1 cellular context compared by ENCODE assay signal in the genomic region with DNA sequence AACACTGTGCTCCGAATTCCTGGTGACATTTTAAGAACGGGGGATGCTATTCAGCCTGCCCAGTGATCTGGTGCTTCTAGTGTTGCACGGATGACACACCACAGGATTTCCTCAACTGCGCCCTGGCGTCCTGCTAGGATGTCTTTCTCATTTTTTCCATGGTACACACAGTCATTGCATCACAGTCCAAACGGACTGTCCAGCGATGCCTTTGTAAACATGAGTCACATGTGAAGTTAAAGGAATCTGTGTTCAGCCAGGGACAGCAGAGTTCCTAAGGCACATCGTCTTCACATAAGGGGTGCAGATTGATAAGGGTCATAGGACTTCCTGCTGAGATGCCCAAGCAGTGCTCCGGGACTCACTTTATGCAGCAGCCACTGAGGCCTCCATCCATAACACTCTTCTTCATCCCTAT.
TF ChIP-seq lines count a peak whose summit lies in the region.

No MANE protein-coding gene starts in this region.

TF ChIP-seq in HepG2, 621 proteins besides CTCF, POLR2A, EP300 and RAD21 (continued from another document and continues in another):
- TF ChIP-seq, protein P1, sequence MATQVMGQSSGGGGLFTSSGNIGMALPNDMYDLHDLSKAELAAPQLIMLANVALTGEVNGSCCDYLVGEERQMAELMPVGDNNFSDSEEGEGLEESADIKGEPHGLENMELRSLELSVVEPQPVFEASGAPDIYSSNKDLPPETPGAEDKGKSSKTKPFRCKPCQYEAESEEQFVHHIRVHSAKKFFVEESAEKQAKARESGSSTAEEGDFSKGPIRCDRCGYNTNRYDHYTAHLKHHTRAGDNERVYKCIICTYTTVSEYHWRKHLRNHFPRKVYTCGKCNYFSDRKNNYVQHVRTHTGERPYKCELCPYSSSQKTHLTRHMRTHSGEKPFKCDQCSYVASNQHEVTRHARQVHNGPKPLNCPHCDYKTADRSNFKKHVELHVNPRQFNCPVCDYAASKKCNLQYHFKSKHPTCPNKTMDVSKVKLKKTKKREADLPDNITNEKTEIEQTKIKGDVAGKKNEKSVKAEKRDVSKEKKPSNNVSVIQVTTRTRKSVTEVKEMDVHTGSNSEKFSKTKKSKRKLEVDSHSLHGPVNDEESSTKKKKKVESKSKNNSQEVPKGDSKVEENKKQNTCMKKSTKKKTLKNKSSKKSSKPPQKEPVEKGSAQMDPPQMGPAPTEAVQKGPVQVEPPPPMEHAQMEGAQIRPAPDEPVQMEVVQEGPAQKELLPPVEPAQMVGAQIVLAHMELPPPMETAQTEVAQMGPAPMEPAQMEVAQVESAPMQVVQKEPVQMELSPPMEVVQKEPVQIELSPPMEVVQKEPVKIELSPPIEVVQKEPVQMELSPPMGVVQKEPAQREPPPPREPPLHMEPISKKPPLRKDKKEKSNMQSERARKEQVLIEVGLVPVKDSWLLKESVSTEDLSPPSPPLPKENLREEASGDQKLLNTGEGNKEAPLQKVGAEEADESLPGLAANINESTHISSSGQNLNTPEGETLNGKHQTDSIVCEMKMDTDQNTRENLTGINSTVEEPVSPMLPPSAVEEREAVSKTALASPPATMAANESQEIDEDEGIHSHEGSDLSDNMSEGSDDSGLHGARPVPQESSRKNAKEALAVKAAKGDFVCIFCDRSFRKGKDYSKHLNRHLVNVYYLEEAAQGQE (IDR thresholded peaks at IDR 0.05; ENCODE audit: borderline replicate concordance in 1 of 2, low read depth in 1 of 2, low read length in 2 of 2) = peak in 1 of 2 experiments; percentile 48; a peak in 1 of 4 replicates
- peak; percentile 59 for TF ChIP-seq XRCC5 (optimal IDR thresholded peaks at IDR 0.05; ENCODE audit: low read length)
- TF ChIP-seq, protein P2, sequence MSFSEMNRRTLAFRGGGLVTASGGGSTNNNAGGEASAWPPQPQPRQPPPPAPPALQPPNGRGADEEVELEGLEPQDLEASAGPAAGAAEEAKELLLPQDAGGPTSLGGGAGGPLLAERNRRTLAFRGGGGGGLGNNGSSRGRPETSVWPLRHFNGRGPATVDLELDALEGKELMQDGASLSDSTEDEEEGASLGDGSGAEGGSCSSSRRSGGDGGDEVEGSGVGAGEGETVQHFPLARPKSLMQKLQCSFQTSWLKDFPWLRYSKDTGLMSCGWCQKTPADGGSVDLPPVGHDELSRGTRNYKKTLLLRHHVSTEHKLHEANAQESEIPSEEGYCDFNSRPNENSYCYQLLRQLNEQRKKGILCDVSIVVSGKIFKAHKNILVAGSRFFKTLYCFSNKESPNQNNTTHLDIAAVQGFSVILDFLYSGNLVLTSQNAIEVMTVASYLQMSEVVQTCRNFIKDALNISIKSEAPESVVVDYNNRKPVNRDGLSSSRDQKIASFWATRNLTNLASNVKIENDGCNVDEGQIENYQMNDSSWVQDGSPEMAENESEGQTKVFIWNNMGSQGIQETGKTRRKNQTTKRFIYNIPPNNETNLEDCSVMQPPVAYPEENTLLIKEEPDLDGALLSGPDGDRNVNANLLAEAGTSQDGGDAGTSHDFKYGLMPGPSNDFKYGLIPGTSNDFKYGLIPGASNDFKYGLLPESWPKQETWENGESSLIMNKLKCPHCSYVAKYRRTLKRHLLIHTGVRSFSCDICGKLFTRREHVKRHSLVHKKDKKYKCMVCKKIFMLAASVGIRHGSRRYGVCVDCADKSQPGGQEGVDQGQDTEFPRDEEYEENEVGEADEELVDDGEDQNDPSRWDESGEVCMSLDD (CRISPR knock-in tag; IDR thresholded peaks at IDR 0.05; ENCODE audit: borderline replicate concordance) = no peak
- TF ChIP-seq ZNF460 (CRISPR knock-in tag; IDR thresholded peaks at IDR 0.05; ENCODE audit: borderline replicate concordance) = no peak; the same call in 1 of the 2 replicates
- no peak for TF ChIP-seq ZEB1 (IDR thresholded peaks at IDR 0.05; ENCODE audit: insufficient replicate concordance, low read depth)
- TF ChIP-seq SMYD3 (CRISPR knock-in tag; IDR thresholded peaks at IDR 0.05) = no peak
- no peak for TF ChIP-seq SRSF4 (IDR thresholded peaks at IDR 0.05; ENCODE audit: low read depth, low read length, poor library complexity, severe bottlenecking)
- TF ChIP-seq, protein P3, sequence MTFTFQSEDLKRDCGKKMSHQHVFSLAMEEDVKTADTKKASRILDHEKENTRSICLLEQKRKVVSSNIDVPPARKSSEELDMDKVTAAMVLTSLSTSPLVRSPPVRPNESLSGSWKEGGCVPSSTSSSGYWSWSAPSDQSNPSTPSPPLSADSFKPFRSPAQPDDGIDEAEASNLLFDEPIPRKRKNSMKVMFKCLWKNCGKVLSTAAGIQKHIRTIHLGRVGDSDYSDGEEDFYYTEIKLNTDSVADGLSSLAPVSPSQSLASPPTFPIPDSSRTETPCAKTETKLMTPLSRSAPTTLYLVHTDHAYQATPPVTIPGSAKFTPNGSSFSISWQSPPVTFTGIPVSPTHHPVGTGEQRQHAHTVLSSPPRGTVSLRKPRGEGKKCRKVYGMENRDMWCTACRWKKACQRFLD (CRISPR knock-in tag; IDR thresholded peaks at IDR 0.05; ENCODE audit: borderline replicate concordance) = no peak
- no peak for TF ChIP-seq ZNF616 (CRISPR knock-in tag; IDR thresholded peaks at IDR 0.05; ENCODE audit: low read depth)
- no peak for TF ChIP-seq ZNF562 (CRISPR knock-in tag; IDR thresholded peaks at IDR 0.05; ENCODE audit: borderline replicate concordance)
- no peak for TF ChIP-seq NFYB (CRISPR knock-in tag; IDR thresholded peaks at IDR 0.05)
- TF ChIP-seq SP4 (CRISPR knock-in tag; IDR thresholded peaks at IDR 0.05) = no peak
- peak; percentile 65; the same call in 1 of the 2 replicates for TF ChIP-seq ZNF292 (CRISPR knock-in tag; IDR thresholded peaks at IDR 0.05; ENCODE audit: borderline replicate concordance, low read depth)
- peak; percentile 73; the same call in 1 of the 2 replicates for TF ChIP-seq ZNF761 (CRISPR knock-in tag; conservative IDR thresholded peaks at IDR 0.05)
- TF ChIP-seq ZNF496 (CRISPR knock-in tag; IDR thresholded peaks at IDR 0.05; ENCODE audit: insufficient replicate concordance) = no peak
- no peak for TF ChIP-seq ZNF569 (CRISPR knock-in tag; IDR thresholded peaks at IDR 0.05; ENCODE audit: borderline replicate concordance)
- no peak; the same call in 1 of the 2 replicates for TF ChIP-seq ZBTB7B (CRISPR knock-in tag; IDR thresholded peaks at IDR 0.05)
- TF ChIP-seq, protein P4, sequence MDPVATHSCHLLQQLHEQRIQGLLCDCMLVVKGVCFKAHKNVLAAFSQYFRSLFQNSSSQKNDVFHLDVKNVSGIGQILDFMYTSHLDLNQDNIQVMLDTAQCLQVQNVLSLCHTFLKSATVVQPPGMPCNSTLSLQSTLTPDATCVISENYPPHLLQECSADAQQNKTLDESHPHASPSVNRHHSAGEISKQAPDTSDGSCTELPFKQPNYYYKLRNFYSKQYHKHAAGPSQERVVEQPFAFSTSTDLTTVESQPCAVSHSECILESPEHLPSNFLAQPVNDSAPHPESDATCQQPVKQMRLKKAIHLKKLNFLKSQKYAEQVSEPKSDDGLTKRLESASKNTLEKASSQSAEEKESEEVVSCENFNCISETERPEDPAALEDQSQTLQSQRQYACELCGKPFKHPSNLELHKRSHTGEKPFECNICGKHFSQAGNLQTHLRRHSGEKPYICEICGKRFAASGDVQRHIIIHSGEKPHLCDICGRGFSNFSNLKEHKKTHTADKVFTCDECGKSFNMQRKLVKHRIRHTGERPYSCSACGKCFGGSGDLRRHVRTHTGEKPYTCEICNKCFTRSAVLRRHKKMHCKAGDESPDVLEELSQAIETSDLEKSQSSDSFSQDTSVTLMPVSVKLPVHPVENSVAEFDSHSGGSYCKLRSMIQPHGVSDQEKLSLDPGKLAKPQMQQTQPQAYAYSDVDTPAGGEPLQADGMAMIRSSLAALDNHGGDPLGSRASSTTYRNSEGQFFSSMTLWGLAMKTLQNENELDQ (CRISPR knock-in tag; IDR thresholded peaks at IDR 0.05; ENCODE audit: borderline replicate concordance) = 0 out of 2 replicates have a peak, but pooled peaks have one; percentile 25
- TF ChIP-seq ZNF34 (CRISPR knock-in tag; IDR thresholded peaks at IDR 0.05; ENCODE audit: borderline replicate concordance) = no peak
- peak; percentile 68 for TF ChIP-seq NCOA2 (CRISPR knock-in tag; IDR thresholded peaks at IDR 0.05)
- TF ChIP-seq ZNF782 (CRISPR knock-in tag; IDR thresholded peaks at IDR 0.05; ENCODE audit: borderline replicate concordance) = no peak
- peak; percentile 62; the same call in 1 of the 2 replicates for TF ChIP-seq NR2C2 (CRISPR knock-in tag; IDR thresholded peaks at IDR 0.05; ENCODE audit: borderline replicate concordance)
- TF ChIP-seq, protein P5, sequence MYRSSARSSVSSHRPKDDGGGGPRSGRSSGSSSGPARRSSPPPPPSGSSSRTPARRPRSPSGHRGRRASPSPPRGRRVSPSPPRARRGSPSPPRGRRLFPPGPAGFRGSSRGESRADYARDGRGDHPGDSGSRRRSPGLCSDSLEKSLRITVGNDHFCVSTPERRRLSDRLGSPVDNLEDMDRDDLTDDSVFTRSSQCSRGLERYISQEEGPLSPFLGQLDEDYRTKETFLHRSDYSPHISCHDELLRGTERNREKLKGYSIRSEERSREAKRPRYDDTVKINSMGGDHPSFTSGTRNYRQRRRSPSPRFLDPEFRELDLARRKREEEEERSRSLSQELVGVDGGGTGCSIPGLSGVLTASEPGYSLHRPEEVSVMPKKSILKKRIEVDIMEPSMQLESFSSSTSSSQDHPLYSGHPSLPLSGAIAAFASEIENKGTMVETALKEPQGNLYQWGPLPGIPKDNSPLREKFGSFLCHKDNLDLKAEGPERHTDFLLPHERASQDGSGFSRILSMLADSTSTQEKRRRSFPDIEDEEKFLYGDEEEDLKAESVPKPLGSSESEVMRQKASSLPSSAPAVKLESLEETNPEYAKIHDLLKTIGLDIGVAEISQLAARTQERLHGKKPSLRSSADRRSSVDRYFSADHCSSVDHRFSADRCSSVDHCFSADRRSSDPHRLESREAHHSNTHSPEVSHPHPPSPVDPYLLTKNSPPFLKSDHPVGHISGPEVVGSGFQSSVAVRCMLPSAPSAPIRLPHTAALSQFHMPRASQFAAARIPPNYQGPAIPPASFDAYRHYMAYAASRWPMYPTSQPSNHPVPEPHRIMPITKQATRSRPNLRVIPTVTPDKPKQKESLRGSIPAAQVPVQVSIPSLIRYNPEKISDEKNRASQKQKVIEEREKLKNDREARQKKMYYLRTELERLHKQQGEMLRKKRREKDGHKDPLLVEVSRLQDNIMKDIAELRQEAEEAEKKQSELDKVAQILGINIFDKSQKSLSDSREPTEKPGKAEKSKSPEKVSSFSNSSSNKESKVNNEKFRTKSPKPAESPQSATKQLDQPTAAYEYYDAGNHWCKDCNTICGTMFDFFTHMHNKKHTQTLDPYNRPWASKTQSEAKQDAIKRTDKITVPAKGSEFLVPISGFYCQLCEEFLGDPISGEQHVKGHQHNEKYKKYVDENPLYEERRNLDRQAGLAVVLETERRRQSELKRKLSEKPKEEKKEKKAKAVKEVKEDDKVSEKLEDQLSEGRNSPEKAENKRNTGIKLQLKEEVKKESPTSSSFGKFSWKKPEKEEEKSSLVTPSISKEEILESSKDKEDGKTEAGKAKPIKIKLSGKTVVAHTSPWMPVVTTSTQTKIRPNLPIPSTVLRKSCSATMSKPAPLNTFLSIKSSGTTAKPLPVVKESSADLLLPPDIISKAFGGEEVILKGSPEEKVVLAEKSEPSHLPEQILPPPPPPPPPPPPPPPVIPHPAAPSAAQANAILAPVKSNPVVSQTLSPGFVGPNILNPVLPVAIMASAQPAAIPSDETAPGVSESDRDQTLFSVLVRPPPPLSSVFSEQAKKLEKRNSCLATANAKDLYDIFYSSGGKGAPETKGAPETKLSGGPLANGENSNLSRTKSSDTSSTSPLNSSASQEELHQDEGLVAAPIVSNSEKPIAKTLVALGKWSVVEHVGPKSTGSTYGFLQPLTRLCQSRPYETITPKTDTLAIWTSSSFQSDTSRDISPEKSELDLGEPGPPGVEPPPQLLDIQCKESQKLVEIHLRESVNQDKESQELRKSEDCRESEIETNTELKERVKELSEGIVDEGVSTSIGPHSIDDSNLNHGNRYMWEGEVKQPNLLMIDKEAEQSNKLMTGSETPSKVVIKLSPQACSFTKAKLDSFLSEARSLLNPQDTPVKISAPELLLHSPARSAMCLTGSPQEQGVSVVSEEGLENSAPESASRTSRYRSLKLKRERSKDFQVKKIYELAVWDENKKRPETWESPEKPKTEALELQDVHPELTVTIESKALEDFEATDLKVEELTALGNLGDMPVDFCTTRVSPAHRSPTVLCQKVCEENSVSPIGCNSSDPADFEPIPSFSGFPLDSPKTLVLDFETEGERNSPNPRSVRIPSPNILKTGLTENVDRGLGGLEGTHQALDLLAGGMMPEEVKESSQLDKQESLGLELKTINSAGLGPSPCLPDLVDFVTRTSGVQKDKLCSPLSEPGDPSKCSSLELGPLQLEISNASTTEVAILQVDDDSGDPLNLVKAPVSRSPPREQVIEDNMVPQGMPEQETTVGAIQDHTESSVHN (CRISPR knock-in tag; IDR thresholded peaks at IDR 0.05) = peak; percentile 42; the same call in 1 of the 2 replicates
- peak; percentile 22; the same call in 1 of the 2 replicates for TF ChIP-seq GATA4 (IDR thresholded peaks at IDR 0.05; ENCODE audit: borderline replicate concordance, low read depth)
- TF ChIP-seq, protein P6, sequence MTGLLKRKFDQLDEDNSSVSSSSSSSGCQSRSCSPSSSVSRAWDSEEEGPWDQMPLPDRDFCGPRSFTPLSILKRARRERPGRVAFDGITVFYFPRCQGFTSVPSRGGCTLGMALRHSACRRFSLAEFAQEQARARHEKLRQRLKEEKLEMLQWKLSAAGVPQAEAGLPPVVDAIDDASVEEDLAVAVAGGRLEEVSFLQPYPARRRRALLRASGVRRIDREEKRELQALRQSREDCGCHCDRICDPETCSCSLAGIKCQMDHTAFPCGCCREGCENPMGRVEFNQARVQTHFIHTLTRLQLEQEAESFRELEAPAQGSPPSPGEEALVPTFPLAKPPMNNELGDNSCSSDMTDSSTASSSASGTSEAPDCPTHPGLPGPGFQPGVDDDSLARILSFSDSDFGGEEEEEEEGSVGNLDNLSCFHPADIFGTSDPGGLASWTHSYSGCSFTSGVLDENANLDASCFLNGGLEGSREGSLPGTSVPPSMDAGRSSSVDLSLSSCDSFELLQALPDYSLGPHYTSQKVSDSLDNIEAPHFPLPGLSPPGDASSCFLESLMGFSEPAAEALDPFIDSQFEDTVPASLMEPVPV (CRISPR knock-in tag; IDR thresholded peaks at IDR 0.05) = peak; percentile 72; the same call in 1 of the 2 replicates
- no peak for TF ChIP-seq POLR2G (IDR thresholded peaks at IDR 0.05; ENCODE audit: low read depth, low read length)
- TF ChIP-seq, protein P7, sequence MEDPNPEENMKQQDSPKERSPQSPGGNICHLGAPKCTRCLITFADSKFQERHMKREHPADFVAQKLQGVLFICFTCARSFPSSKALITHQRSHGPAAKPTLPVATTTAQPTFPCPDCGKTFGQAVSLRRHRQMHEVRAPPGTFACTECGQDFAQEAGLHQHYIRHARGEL (CRISPR knock-in tag; IDR thresholded peaks at IDR 0.05) = no peak
- TF ChIP-seq ZNF83 (CRISPR knock-in tag; IDR thresholded peaks at IDR 0.05; ENCODE audit: borderline replicate concordance) = no peak
- TF ChIP-seq PHF20 (CRISPR knock-in tag; IDR thresholded peaks at IDR 0.05) = no peak
- no peak for TF ChIP-seq ZNF44 (CRISPR knock-in tag; IDR thresholded peaks at IDR 0.05)
